In the genomic region with DNA sequence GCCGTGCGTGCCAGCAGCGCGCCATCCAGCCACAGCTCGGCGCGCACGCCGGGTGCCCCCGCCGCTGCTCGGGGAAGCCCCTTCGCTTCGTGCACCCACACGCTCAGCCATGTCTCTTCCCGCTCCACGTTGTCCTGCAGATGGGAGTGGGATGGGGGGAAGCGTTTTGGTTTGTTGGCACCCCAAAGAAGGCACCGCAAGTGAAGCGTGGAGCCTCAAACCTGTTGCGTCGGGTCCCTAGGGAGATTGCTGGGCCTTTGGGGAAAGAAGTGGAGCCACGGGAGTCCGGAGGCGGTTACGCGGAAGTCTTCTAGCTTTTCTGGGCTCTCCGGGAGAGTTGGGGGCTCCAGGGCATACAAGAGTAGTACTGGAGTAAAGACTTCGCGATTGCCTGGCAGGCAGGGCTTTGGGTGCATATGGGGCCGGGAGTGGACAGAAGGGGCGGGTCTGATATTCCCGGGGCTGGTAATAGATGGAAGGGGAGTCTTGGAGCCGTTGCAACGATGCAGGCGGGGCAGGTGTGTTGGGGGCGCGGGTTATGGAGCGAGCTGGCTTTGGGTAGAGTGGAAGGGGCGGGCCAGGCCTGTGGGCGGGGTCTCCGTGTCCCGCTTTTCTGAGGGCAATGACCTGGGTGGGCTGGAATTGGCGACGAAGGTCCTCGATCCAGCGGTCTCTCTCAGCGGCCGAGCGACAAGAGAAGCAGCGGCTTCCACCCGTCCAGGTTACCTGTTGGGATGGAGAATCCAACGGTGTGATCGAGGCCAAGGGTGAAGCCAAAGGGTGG, we compare ENCODE assay signal across 1 cellular context.
TF ChIP-seq lines count a peak whose summit lies in the region.

No MANE protein-coding gene starts in this region.

TF ChIP-seq in WTC11, 78 proteins besides CTCF, POLR2A, EP300 and RAD21 (continued from another document):
- TF ChIP-seq, protein P1, sequence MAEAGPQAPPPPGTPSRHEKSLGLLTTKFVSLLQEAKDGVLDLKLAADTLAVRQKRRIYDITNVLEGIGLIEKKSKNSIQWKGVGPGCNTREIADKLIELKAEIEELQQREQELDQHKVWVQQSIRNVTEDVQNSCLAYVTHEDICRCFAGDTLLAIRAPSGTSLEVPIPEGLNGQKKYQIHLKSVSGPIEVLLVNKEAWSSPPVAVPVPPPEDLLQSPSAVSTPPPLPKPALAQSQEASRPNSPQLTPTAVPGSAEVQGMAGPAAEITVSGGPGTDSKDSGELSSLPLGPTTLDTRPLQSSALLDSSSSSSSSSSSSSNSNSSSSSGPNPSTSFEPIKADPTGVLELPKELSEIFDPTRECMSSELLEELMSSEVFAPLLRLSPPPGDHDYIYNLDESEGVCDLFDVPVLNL (CRISPR knock-in tag; IDR thresholded peaks at IDR 0.05; ENCODE audit: borderline replicate concordance, low read depth) = no peak; the same call in 1 of the 2 replicates
- TF ChIP-seq, protein P2, sequence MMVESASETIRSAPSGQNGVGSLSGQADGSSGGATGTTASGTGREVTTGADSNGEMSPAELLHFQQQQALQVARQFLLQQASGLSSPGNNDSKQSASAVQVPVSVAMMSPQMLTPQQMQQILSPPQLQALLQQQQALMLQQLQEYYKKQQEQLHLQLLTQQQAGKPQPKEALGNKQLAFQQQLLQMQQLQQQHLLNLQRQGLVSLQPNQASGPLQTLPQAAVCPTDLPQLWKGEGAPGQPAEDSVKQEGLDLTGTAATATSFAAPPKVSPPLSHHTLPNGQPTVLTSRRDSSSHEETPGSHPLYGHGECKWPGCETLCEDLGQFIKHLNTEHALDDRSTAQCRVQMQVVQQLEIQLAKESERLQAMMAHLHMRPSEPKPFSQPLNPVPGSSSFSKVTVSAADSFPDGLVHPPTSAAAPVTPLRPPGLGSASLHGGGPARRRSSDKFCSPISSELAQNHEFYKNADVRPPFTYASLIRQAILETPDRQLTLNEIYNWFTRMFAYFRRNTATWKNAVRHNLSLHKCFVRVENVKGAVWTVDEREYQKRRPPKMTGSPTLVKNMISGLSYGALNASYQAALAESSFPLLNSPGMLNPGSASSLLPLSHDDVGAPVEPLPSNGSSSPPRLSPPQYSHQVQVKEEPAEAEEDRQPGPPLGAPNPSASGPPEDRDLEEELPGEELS (CRISPR knock-in tag; IDR thresholded peaks at IDR 0.05) = no peak
